In the genomic region with DNA sequence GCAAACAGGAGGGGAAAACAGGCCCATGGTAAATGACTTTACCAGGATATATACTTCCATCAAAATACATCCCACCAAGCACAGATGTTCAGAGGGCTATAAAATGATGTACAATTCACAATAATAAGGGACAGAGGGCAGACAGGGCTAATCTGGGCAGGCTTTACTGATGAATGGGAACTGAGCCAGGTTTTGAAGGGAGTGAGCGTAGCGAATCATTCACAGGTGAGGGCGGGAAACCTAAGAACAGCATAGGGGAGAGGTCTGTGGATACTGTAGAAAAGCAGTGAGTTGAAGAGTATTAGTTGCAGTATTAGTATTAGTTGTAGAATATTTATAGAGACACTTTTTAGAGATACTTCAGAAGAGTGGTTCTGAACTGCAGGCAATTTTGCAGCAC, we compare ENCODE assay signal across 19 cellular contexts.
"Had no signal": no experiment of that assay in that cellular context is flagged by ENCODE, and none has a peak within 500 bp of the region (broad histone marks: within the 10 kb centered on the region; RNA-seq: fewer than 3 reads in every experiment).

No MANE protein-coding gene starts in this region.

- H3K27me3 ChIP-seq: spleen, vagina had no signal

- H3K4me1 ChIP-seq: psoas muscle had no signal

- H3K27me3 Mint-ChIP-seq: activated CD4-positive, alpha-beta memory T cell treated with anti-CD3 and anti-CD28 coated beads, Interleukin-2, amount 10 ng/mL, durations not matched to agents 7 days and 5 days; activated naive CD8-positive, alpha-beta T cell; dendritic cell treated with granulocyte-macrophage colony-stimulating factor and Interleukin-4, amounts not matched to agents 40 ng/mL and 50 ng/mL, for 4 days; effector memory CD8-positive, alpha-beta T cell; stimulated activated naive B cell treated with anti-CD40 and anti-IgM and Interleukin-4, amounts not matched to agents 10 μg/mL and 1 μg/mL and 100 μg/mL, for 72 hours had no signal

- H3K27ac Mint-ChIP-seq: activated CD4-positive, alpha-beta memory T cell treated with anti-CD3 and anti-CD28 coated beads, Interleukin-2, amount 10 ng/mL, durations not matched to agents 7 days and 5 days; activated naive CD8-positive, alpha-beta T cell; brain; dendritic cell treated with granulocyte-macrophage colony-stimulating factor and Interleukin-4, amounts not matched to agents 40 ng/mL and 50 ng/mL, for 4 days; nephron progenitor cell had no signal

- H3K4me3 Mint-ChIP-seq: activated CD4-positive, alpha-beta memory T cell treated with anti-CD3 and anti-CD28 coated beads, Interleukin-2, amount 10 ng/mL, durations not matched to agents 7 days and 5 days; activated naive CD8-positive, alpha-beta T cell; brain; dendritic cell treated with granulocyte-macrophage colony-stimulating factor and Interleukin-4, amounts not matched to agents 40 ng/mL and 50 ng/mL, for 4 days; effector memory CD8-positive, alpha-beta T cell; nephron progenitor cell; stimulated activated naive B cell treated with anti-CD40 and anti-IgM and Interleukin-4, amounts not matched to agents 10 μg/mL and 1 μg/mL and 100 μg/mL, for 72 hours had no signal

- H3K36me3 ChIP-seq: tibial nerve, vagina had no signal

- H3K9me3 Mint-ChIP-seq: activated CD4-positive, alpha-beta memory T cell treated with anti-CD3 and anti-CD28 coated beads, Interleukin-2, amount 10 ng/mL, durations not matched to agents 7 days and 5 days; brain; dendritic cell treated with granulocyte-macrophage colony-stimulating factor and Interleukin-4, amounts not matched to agents 40 ng/mL and 50 ng/mL, for 4 days; effector memory CD8-positive, alpha-beta T cell; stimulated activated naive B cell treated with anti-CD40 and anti-IgM and Interleukin-4, amounts not matched to agents 10 μg/mL and 1 μg/mL and 100 μg/mL, for 72 hours had no signal

- ATAC-seq: effector memory CD8-positive, alpha-beta T cell; psoas muscle; sciatic nerve; stimulated activated naive B cell treated with anti-CD40 and anti-IgM and Interleukin-4, amounts not matched to agents 10 μg/mL and 1 μg/mL and 100 μg/mL, for 72 hours had no signal

- H3K27ac ChIP-seq: psoas muscle, spleen, tibial nerve, vagina had no signal

- H3K9me3 ChIP-seq: psoas muscle, spleen, tibial nerve, vagina had no signal

- H3K4me1 Mint-ChIP-seq: activated CD4-positive, alpha-beta memory T cell treated with anti-CD3 and anti-CD28 coated beads, Interleukin-2, amount 10 ng/mL, durations not matched to agents 7 days and 5 days; nephron progenitor cell had no signal

- H3K4me3 ChIP-seq: lung, psoas muscle, spleen, tibial nerve, vagina had no signal

- H3K36me3 Mint-ChIP-seq: brain had no signal

- DNase-seq: activated CD4-positive, alpha-beta memory T cell treated with anti-CD3 and anti-CD28 coated beads, Interleukin-2, amount 10 ng/mL, durations not matched to agents 7 days and 5 days; activated gamma-delta T cell; activated T-cell treated with anti-CD3 and anti-CD28 coated beads, Interleukin-2, amount 50 U/mL, for 48 hours; amygdala; cerebellar nuclear complex; effector memory CD8-positive, alpha-beta T cell; hippocampal formation; nephron progenitor cell; psoas muscle; spleen; stimulated activated CD4-positive, alpha-beta T cell treated with anti-CD3 and anti-CD28 coated beads, Interleukin-1b, Interleukin-23, amount 100 ng/mL, for 48 hours; stimulated activated naive B cell treated with anti-CD40 and anti-IgM and Interleukin-4, amounts not matched to agents 10 μg/mL and 1 μg/mL and 100 μg/mL, for 72 hours had no signal
